Comparison of ENCODE assay signal across 8 cellular contexts in genomic region chr3:184154909-184155643, GRCh38. TPM values are rescaled to one million over a fixed set of nuclear protein-coding genes. Genes with fewer than 3 reads are reported as not detected.
A peak's percentile ranks its signal among the peaks of the same experiment; 100 is the strongest.
DNase-seq lines count a peak whose midpoint lies in the region; ATAC-seq and TF ChIP-seq lines count a peak whose summit lies in the region.

Gene DVL3 (plus strand): TSS chr3:184155377. CDS start chr3:184155636, 259 bp downstream.

- DNase-seq in 8988T (peak; percentile 92), GM13976 (ENCODE audit: low spot score) (peak; percentile 94), NCI-H1694 (lab: John Stamatoyannopoulos, UW) (peak; percentile 21), colonic mucosa (peak; percentile 61), kidney tubule cell (ENCODE audit: low spot score) (peak; percentile 74)
- peak; percentile 45 to 55 for DNase-seq in stimulated activated CD4-positive, alpha-beta T cell treated with anti-CD3 and anti-CD28 coated beads, Interleukin-2, amount 100 ng/mL, for 24 hours

- H3K4me1 ChIP-seq in colonic mucosa, result peaks cover 9% of the 10 kb centered on the region

- peak; percentile 77 for ATAC-seq in HG02763 (IDR thresholded peaks at IDR 0.05; ENCODE audit: unreplicated experiment)

- H3K27me3 ChIP-seq in colonic mucosa, result no peaks in the 10 kb centered on the region

- in situ Hi-C loops in GM13976 (cut with MboI; ENCODE audit: low sequenced_read_pairs, unreplicated experiment), result no loop called here

- no peaks in the 10 kb centered on the region for H3K9me3 ChIP-seq in colonic mucosa

- peak within 1 kb of the TSS; percentile 90 for H3K9ac ChIP-seq in colonic mucosa (ENCODE audit: low read depth in 2 of 2, low read length in 2 of 2)

- no peaks in the 10 kb centered on the region for H3K36me3 ChIP-seq in colonic mucosa

- H3K27ac ChIP-seq in colonic mucosa, result peak within 1 kb of the TSS; percentile 88

- intact Hi-C loops in colonic mucosa (cut with DNase I), result loop anchor here (10.0 kb wide), 1 partner anchor 260 kb away; no protein-coding TSS in a partner anchor

- no peak for TF ChIP-seq CTCF in GM13976 (IDR thresholded peaks at IDR 0.05; ENCODE audit: borderline replicate concordance, control extremely low read depth, extremely low read depth, insufficient read depth, missing control alignments)
- no peak for TF ChIP-seq CTCF in WI38 (IDR thresholded peaks at IDR 0.05; ENCODE audit: low read depth, low read length)
- no peak for TF ChIP-seq CTCF in colonic mucosa (IDR thresholded peaks at IDR 0.05)

- H3K4me3 ChIP-seq in WI38 (ENCODE audit: low read depth, low read length) (peak within 1 kb of the TSS; percentile 98), colonic mucosa (peak within 1 kb of the TSS; percentile 88)

RNA-seq across cellular contexts. Expression of gene DVL3, which starts in this region (rescaled TPM):
- 10 to 100 TPM; 60.8 to 64.6 TPM for total RNA-seq in colonic mucosa

Comparison
In these comparisons a context has a peak if more than half of its experiments do, and no peak if none do; other contexts are left out.
1. Peak in every context shown above with its lines: DNase-seq, ATAC-seq, H3K4me3 ChIP-seq and H3K27ac ChIP-seq.
2. DNase-seq: peak in every context shown above with its lines; median percentile 94 in GM13976; 92 in 8988T; 74 in kidney tubule cell; 61 in colonic mucosa; 50 in stimulated activated CD4-positive, alpha-beta T cell treated with anti-CD3 and anti-CD28 coated beads, Interleukin-2, amount 100 ng/mL, for 24 hours; 21 in NCI-H1694.